ENCODE assay signal across 8 cellular contexts in the genomic region with DNA sequence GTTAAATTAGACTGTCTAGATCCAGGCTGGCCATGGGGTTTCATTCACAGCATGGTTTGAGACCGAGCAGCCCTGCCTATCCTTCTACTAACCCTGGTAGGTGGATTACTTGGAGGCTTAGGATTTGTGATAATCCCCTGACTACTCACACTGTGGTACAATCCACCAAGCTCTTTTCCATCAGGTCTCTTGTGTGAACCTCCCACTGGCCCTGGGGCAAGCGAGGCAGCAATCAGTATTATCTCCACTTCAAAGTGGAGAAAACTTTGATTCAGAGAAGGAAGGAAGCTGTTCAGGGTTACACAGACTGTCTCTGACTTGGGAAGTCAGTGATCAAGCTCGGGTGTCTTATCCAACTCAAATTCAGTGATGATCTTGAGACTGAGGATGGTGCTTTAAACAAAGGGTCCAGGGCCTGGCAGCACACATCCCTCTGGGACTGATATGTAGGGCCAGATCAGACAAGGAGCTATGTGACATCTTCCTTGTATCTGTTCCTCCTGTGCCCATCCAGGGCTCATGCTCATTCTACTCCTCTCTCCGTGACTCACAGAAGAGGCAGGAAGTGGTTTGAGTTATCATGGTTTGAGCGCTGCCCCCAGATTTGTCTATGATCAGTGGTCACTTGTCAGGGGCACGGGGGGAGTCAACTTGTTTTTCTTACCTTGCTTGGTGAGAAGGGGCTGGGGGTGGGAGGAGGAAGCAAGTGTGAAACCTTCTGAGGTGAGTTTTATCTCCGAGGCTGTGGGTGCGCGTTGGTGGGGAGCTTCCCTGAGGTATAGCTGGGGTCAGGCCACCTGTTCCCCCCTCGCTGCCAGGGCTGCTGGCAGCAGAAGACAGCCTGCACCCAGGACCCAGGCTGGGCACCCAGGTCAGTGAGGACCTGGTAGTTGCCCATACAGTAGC. TPM values are rescaled to one million over a fixed set of nuclear protein-coding genes. Genes with fewer than 3 reads are reported as not detected.
A peak's percentile ranks its signal among the peaks of the same experiment; 100 is the strongest.
DNase-seq lines count a peak whose midpoint lies in the region; ATAC-seq lines count a peak whose summit lies in the region.

No MANE protein-coding gene starts in this region.

- peak overlapping the region; percentile 83 to 95 (median 92) for H3K27ac Mint-ChIP-seq in immature natural killer cell
- H3K27ac Mint-ChIP-seq in stimulated activated memory B cell treated with anti-CD40 and anti-IgM and Interleukin-4, amounts not matched to agents 10 μg/mL and 1 μg/mL and 100 μg/mL, for 72 hours = peak overlapping the region; percentile 68

- H3K36me3 ChIP-seq in H7 (replicated peaks; ENCODE audit: control insufficient read depth, insufficient read depth, low read length) = no peaks in the 10 kb centered on the region

- peak; percentile 32 for DNase-seq in AG08396 (ENCODE audit: low spot score)
- peak; percentile 55 for DNase-seq in Jurkat, Clone E6-1 (ENCODE audit: low read depth, low spot score)
- peak; percentile 89 for DNase-seq in activated CD8-positive, alpha-beta memory T cell treated with anti-CD3 and anti-CD28 coated beads for 24 hours
- DNase-seq in immature natural killer cell = peak; percentile 89 to 90 (median 90)
- DNase-seq in H7 = no peak
- DNase-seq in cerebellar nuclear complex (lab: John Stamatoyannopoulos, UW) = no peak

- peak overlapping the region; percentile 66 to 75 (median 71) for H3K4me3 Mint-ChIP-seq in immature natural killer cell
- H3K4me3 Mint-ChIP-seq in stimulated activated memory B cell treated with anti-CD40 and anti-IgM and Interleukin-4, amounts not matched to agents 10 μg/mL and 1 μg/mL and 100 μg/mL, for 72 hours = no peak overlapping the region

- H3K4me3 ChIP-seq in Jurkat, Clone E6-1 (ENCODE audit: low read length) = 0 out of 2 replicates have a peak overlapping the region, but pooled peaks have one; percentile 1
- H3K4me3 ChIP-seq in H7 (ENCODE audit: insufficient read depth, low read depth, low read length) = no peak overlapping the region

- ATAC-seq in GM19468 (IDR thresholded peaks at IDR 0.05; ENCODE audit: extremely low read depth, unreplicated experiment) = peak; percentile 24
- peak; percentile 80 for ATAC-seq in stimulated activated memory B cell treated with anti-CD40 and anti-IgM and Interleukin-4, amounts not matched to agents 10 μg/mL and 1 μg/mL and 100 μg/mL, for 72 hours

- no peaks in the 10 kb centered on the region for H3K9me3 Mint-ChIP-seq in immature natural killer cell
- no peaks in the 10 kb centered on the region for H3K9me3 Mint-ChIP-seq in stimulated activated memory B cell treated with anti-CD40 and anti-IgM and Interleukin-4, amounts not matched to agents 10 μg/mL and 1 μg/mL and 100 μg/mL, for 72 hours

- no peaks in the 10 kb centered on the region for H3K36me3 Mint-ChIP-seq in immature natural killer cell
- no peaks in the 10 kb centered on the region for H3K36me3 Mint-ChIP-seq in stimulated activated memory B cell treated with anti-CD40 and anti-IgM and Interleukin-4, amounts not matched to agents 10 μg/mL and 1 μg/mL and 100 μg/mL, for 72 hours

- H3K27me3 Mint-ChIP-seq in immature natural killer cell (ENCODE audit: low read depth in 3 of 3) = peaks cover 8 to 18% (median 11%) of the 10 kb centered on the region in 3 donors
- no peaks in the 10 kb centered on the region for H3K27me3 Mint-ChIP-seq in stimulated activated memory B cell treated with anti-CD40 and anti-IgM and Interleukin-4, amounts not matched to agents 10 μg/mL and 1 μg/mL and 100 μg/mL, for 72 hours

- no peaks in the 10 kb centered on the region for H3K27me3 ChIP-seq in H7 (ENCODE audit: control insufficient read depth, insufficient read depth, low read length)

- H3K4me1 Mint-ChIP-seq in immature natural killer cell = peaks cover 70 to 84% of the 10 kb centered on the region in 2 donors
- H3K4me1 Mint-ChIP-seq in stimulated activated memory B cell treated with anti-CD40 and anti-IgM and Interleukin-4, amounts not matched to agents 10 μg/mL and 1 μg/mL and 100 μg/mL, for 72 hours = peaks cover 46% of the 10 kb centered on the region

RNA-seq across cellular contexts. Expression of gene RGS3, which starts 48.6 kb away (rescaled TPM):
- polyA plus RNA-seq in Jurkat, Clone E6-1 (2012; ENCODE audit: insufficient read depth, insufficient read length) = 8.9 TPM
- polyA plus RNA-seq in immature natural killer cell = 100 to 1,000 TPM in 1 of 3 donors, 10 to 100 TPM in 2; 76.9 to 230 (median 90.7) TPM
- total RNA-seq in H7 (2014; rRNA removed; shearing (Covaris generic)) = 18.2 and 22.4 TPM in 2 replicates

Comparison
In these comparisons a context has a peak if more than half of its experiments do, and no peak if none do; other contexts are left out.
1. DNase-seq: peak in AG08396 (single experiment), Jurkat, Clone E6-1 (single experiment), activated CD8-positive, alpha-beta memory T cell treated with anti-CD3 and anti-CD28 coated beads for 24 hours (single experiment) and immature natural killer cell (3 of 3); none in H7 (single experiment) and cerebellar nuclear complex (0 of 2).